Comparison of ENCODE assay signal across 24 cellular contexts in genomic region chr3:58198804-58199203, GRCh38. TPM values are rescaled to one million over a fixed set of nuclear protein-coding genes. Genes with fewer than 3 reads are reported as not detected.
DNase-seq lines count a peak whose midpoint lies in the region; ATAC-seq and TF ChIP-seq lines count a peak whose summit lies in the region.
"Had no signal": no experiment of that assay in that cellular context is flagged by ENCODE, and none has a peak within 500 bp of the region (broad histone marks: within the 10 kb centered on the region; RNA-seq: fewer than 3 reads in every experiment).

No MANE protein-coding gene starts in this region.

- POLR2A ChIA-PET in PC-3 (lab: Charles Lee; ENCODE audit: unreplicated experiment), result no interaction called here

- no peak overlapping the region for H3K9ac ChIP-seq in PC-3 (ENCODE audit: low read length)
- H3K9ac ChIP-seq: SK-N-SH had no signal

- H3K36me3 Mint-ChIP-seq in naive B cell, result peaks cover 0 to 8% of the 10 kb centered on the region in 2 donors
- no peaks in the 10 kb centered on the region for H3K36me3 Mint-ChIP-seq in activated T-cell treated with anti-CD3 and anti-CD28 coated beads, Interleukin-2, amount 50 U/mL, for 4 hours (ENCODE audit: insufficient read depth)
- H3K36me3 Mint-ChIP-seq: activated naive CD4-positive, alpha-beta T cell treated with anti-CD3 and anti-CD28 coated beads, Interleukin-2, amount 10 ng/mL, durations not matched to agents 7 days and 5 days; immature natural killer cell had no signal

- peak overlapping the region; percentile 10; the same call in 1 of the 2 replicates for H2AFZ ChIP-seq in PC-3 (ENCODE audit: low read length)

- H3K36me3 ChIP-seq in PC-3 (ENCODE audit: low read depth, low read length) (no peaks in the 10 kb centered on the region), tibial nerve (no peaks in the 10 kb centered on the region)
- H3K36me3 ChIP-seq: cardiac muscle cell, left lung had no signal

- H3K4me3 ChIP-seq in PC-3 (ENCODE audit: low read length) (no peak overlapping the region), tibial nerve (no peak overlapping the region)
- H3K4me3 ChIP-seq: cardiac muscle cell, left lung had no signal

- no peaks in the 10 kb centered on the region for H3K9me2 ChIP-seq in PC-3 (replicated peaks; ENCODE audit: low read length)
- H3K9me2 ChIP-seq: SK-N-SH had no signal

- no peaks in the 10 kb centered on the region for H4K20me1 ChIP-seq in PC-3 (ENCODE audit: low read length)

- TF ChIP-seq CTCF in PC-3 (conservative IDR thresholded peaks at IDR 0.05; ENCODE audit: low read depth, low read length), result no peak
- no peak for TF ChIP-seq CTCF in tibial nerve (IDR thresholded peaks at IDR 0.05)

- peaks cover 49 to 77% (median 62%) of the 10 kb centered on the region in 3 donors for H3K4me1 Mint-ChIP-seq in naive B cell
- H3K4me1 Mint-ChIP-seq in activated T-cell treated with anti-CD3 and anti-CD28 coated beads, Interleukin-2, amount 50 U/mL, for 4 hours (ENCODE audit: low read depth), result peaks cover 4% of the 10 kb centered on the region
- H3K4me1 Mint-ChIP-seq: T-helper 17 cell had no signal

- DNase-seq in PC-3 (no peak), epithelial cell of prostate (ENCODE audit: low read depth, low spot score) (no peak), naive B cell (no peak), tibial nerve (ENCODE audit: low spot score in 2 of 2) (no peak), NCI-H1105 (lab: John Stamatoyannopoulos, UW) (no peak), C1 segment of cervical spinal cord (lab: John Stamatoyannopoulos, UW) (no peak)
- DNase-seq in activated T-cell treated with anti-CD3 and anti-CD28 coated beads, Interleukin-2, amount 50 U/mL, for 4 hours, result no peak
- DNase-seq: activated T-cell treated with anti-CD3 and anti-CD28 coated beads, Interleukin-2, amount 50 U/mL, for 48 hours; amygdala; cortex of kidney; GDM1; immature natural killer cell; Kasumi-1; left lung; NCI-H187 treated with DMSO at 0.1 percent for 48 hours; NCI-H526 treated with DMSO at 0.1 percent for 48 hours; SK-N-SH; substantia nigra; T-helper 17 cell had no signal

- H3K4me1 ChIP-seq in PC-3 (ENCODE audit: insufficient read depth, low read length) (peaks cover 12% of the 10 kb centered on the region), tibial nerve (peaks cover 0 to 22% (median 0%) of the 10 kb centered on the region in 4 donors)
- H3K4me1 ChIP-seq: left lung had no signal

- 0 out of 2 replicates have a peak overlapping the region, but pooled peaks have one; percentile 13 for H3K4me2 ChIP-seq in PC-3 (ENCODE audit: low read length)
- H3K4me2 ChIP-seq: SK-N-SH had no signal

- no peaks in the 10 kb centered on the region for H3F3A ChIP-seq in PC-3 (ENCODE audit: low read length, unreplicated experiment)

- no TSS peak for BruUV-seq in PC-3 (replicated peaks; lab: Mats Ljungman, UMichigan)

- H3K4me3 Mint-ChIP-seq in naive B cell, result peak overlapping the region in 7 of 8 donors; percentile 42 to 86 (median 56)
- no peak overlapping the region for H3K4me3 Mint-ChIP-seq in activated T-cell treated with anti-CD3 and anti-CD28 coated beads, Interleukin-2, amount 50 U/mL, for 4 hours
- H3K4me3 Mint-ChIP-seq: activated naive CD4-positive, alpha-beta T cell treated with anti-CD3 and anti-CD28 coated beads, Interleukin-2, amount 10 ng/mL, durations not matched to agents 7 days and 5 days; immature natural killer cell; nephron; T-helper 17 cell had no signal

- H3K27ac ChIP-seq in PC-3 (ENCODE audit: low read length) (peak overlapping the region; percentile 50), epithelial cell of prostate (peak overlapping the region; percentile 7), tibial nerve (peak overlapping the region; percentile 28 to 83 (median 52))
- H3K27ac ChIP-seq: cardiac muscle cell, RWPE1 had no signal

- H3K79me2 ChIP-seq in PC-3 (ENCODE audit: low read length), result no peaks in the 10 kb centered on the region

- no peaks in the 10 kb centered on the region for H3K9me3 ChIP-seq in PC-3 (ENCODE audit: low read length)
- H3K9me3 ChIP-seq in tibial nerve, result no peaks in the 10 kb centered on the region
- H3K9me3 ChIP-seq: left lung, SK-N-SH had no signal

- TF ChIP-seq EP300 in tibial nerve (IDR thresholded peaks at IDR 0.05), result peak; percentile 26 to 55

- peak overlapping the region in 5 of 6 donors; percentile 28 to 97 (median 92) for H3K27ac Mint-ChIP-seq in naive B cell
- H3K27ac Mint-ChIP-seq: activated naive CD4-positive, alpha-beta T cell treated with anti-CD3 and anti-CD28 coated beads, Interleukin-2, amount 10 ng/mL, durations not matched to agents 7 days and 5 days; immature natural killer cell; nephron; T-helper 17 cell had no signal

- TF ChIP-seq POLR2A in tibial nerve (IDR thresholded peaks at IDR 0.05), result no peak

- H3K9me3 Mint-ChIP-seq in naive B cell, result peaks cover 0 to 10% (median 4%) of the 10 kb centered on the region in 7 donors
- peaks cover 3% of the 10 kb centered on the region for H3K9me3 Mint-ChIP-seq in activated T-cell treated with anti-CD3 and anti-CD28 coated beads, Interleukin-2, amount 50 U/mL, for 4 hours
- H3K9me3 Mint-ChIP-seq: activated naive CD4-positive, alpha-beta T cell treated with anti-CD3 and anti-CD28 coated beads, Interleukin-2, amount 10 ng/mL, durations not matched to agents 7 days and 5 days; immature natural killer cell; nephron had no signal

- no peaks in the 10 kb centered on the region for H3K27me3 Mint-ChIP-seq in naive B cell
- peaks cover 7% of the 10 kb centered on the region for H3K27me3 Mint-ChIP-seq in activated T-cell treated with anti-CD3 and anti-CD28 coated beads, Interleukin-2, amount 50 U/mL, for 4 hours (ENCODE audit: low read depth)

- intact Hi-C loops in PC-3 (cut with micrococcal nuclease), result no loop called here

- H3K27me3 ChIP-seq in PC-3 (ENCODE audit: low read length), result no peaks in the 10 kb centered on the region
- no peaks in the 10 kb centered on the region for H3K27me3 ChIP-seq in tibial nerve
- H3K27me3 ChIP-seq: cardiac muscle cell, left lung had no signal

- CTCF ChIA-PET in PC-3 (lab: Charles Lee), result no interaction called here

- ATAC-seq in PC-3, result no peak; the same call in 1 of the 2 replicates
- ATAC-seq in naive B cell (ENCODE audit: low read depth in 2 of 2), result no peak
- ATAC-seq in activated T-cell treated with anti-CD3 and anti-CD28 coated beads, Interleukin-2, amount 50 U/mL, for 4 hours, result no peak
- ATAC-seq: left lung, T-helper 17 cell had no signal

RNA-seq across cellular contexts. Expression of gene DNASE1L3, which starts 12.0 kb away (rescaled TPM):
- 0.36 and 0.63 TPM in 2 replicates for total RNA-seq in PC-3 (2014; rRNA removed)
- polyA plus RNA-seq in naive B cell (ENCODE audit: low read depth in 6 of 6), result 10 to 100 TPM in 3 of 6 donors, 1 to 10 TPM in 3; 8.0 to 41.5 (median 14.4) TPM
- total RNA-seq in tibial nerve, result 10 to 100 TPM in 1 of 4 donors, 1 to 10 TPM in 2, under 1 TPM in 1; 0.39 to 12.9 (median 1.5) TPM
- total RNA-seq in activated T-cell treated with anti-CD3 and anti-CD28 coated beads, Interleukin-2, amount 50 U/mL, for 4 hours, result not detected
- total RNA-seq: activated CD8-positive, alpha-beta memory T cell treated with anti-CD3 and anti-CD28 coated beads for 36 hours had no signal
- polyA plus RNA-seq: SK-N-SH had no signal

RNA-seq across cellular contexts. Expression of gene ABHD6, which starts 38.8 kb away (rescaled TPM):
- total RNA-seq in PC-3 (2014; rRNA removed), result 11.6 and 13.4 TPM in 2 replicates
- polyA plus RNA-seq in naive B cell (ENCODE audit: low read depth in 6 of 6), result 10 to 100 TPM in 3 of 6 donors, 1 to 10 TPM in 3; 2.8 to 12.7 (median 10.2) TPM
- 10 to 100 TPM; 18.8 to 29.7 (median 19.5) TPM for total RNA-seq in tibial nerve
- 1 to 10 TPM; 4.0 to 7.9 (median 6.7) TPM for total RNA-seq in activated T-cell treated with anti-CD3 and anti-CD28 coated beads, Interleukin-2, amount 50 U/mL, for 4 hours
